ENCODE assay signal across 9 cellular contexts in the genomic region with DNA sequence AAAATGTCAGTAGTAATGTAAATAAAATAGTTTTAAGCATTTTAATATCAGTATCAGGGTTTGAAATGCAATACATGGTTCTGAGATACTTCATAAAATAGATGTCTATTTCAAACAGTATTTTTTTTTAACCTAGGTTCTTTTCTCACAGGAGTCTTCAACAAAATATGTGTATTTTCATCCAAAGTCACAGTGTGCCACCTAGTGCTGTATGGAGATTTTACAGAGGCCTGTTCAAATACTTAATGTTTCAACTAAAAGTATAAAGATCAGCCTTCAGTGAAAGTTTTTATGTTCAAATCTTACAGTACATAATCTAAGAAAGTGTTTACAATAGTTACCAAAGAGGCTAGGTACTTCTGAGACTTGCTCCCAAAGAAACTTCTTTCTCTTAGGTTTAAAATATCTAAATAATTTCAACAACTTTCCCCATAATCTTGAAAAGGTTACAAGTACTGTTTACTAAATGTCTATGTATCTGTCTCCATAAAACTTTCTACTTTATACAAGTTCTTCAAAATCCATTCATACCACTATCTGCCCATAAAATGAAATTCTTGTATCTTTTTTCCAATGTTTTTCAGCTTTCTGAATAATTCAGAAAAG. TPM values are rescaled to one million over a fixed set of nuclear protein-coding genes. Genes with fewer than 3 reads are reported as not detected.
DNase-seq lines count a peak whose midpoint lies in the region; ATAC-seq and TF ChIP-seq lines count a peak whose summit lies in the region.
"Had no signal": no experiment of that assay in that cellular context is flagged by ENCODE, and none has a peak within 500 bp of the region (broad histone marks: within the 10 kb centered on the region; RNA-seq: fewer than 3 reads in every experiment).

No MANE protein-coding gene starts in this region.

- DNase-seq in DMS 273 (lab: John Stamatoyannopoulos, UW; ENCODE audit: unreplicated experiment) (peak; percentile 47), DMS 273 treated with DMSO at 0.1 percent for 48 hours (lab: John Stamatoyannopoulos, UW) (no peak), M059J (ENCODE audit: low read depth) (peak; percentile 27), body of pancreas (no peak), right lobe of liver (no peak), NCI-H526 treated with DMSO at 0.1 percent for 48 hours (lab: John Stamatoyannopoulos, UW) (no peak)

- H3K27me3 ChIP-seq in body of pancreas, result no peaks in the 10 kb centered on the region
- no peaks in the 10 kb centered on the region for H3K27me3 ChIP-seq in right lobe of liver

- TF ChIP-seq POLR2A in body of pancreas (IDR thresholded peaks at IDR 0.05), result no peak
- TF ChIP-seq POLR2A in right lobe of liver (IDR thresholded peaks at IDR 0.05), result no peak

- H3K9me3 ChIP-seq in body of pancreas (no peaks in the 10 kb centered on the region), right lobe of liver (no peaks in the 10 kb centered on the region)

- H3K4me1 ChIP-seq in body of pancreas, result peaks cover 3% of the 10 kb centered on the region
- H3K4me1 ChIP-seq in right lobe of liver, result no peaks in the 10 kb centered on the region

- no peak for ATAC-seq in body of pancreas
- peak in 3 of 4 donors; percentile 32 to 56 (median 35) for ATAC-seq in right lobe of liver
- ATAC-seq in GM21390 (IDR thresholded peaks at IDR 0.05; ENCODE audit: unreplicated experiment), result no peak
- no peak for ATAC-seq in GM18520 (IDR thresholded peaks at IDR 0.05; ENCODE audit: unreplicated experiment)

- H3K27ac ChIP-seq in body of pancreas (no peak overlapping the region), right lobe of liver (no peak overlapping the region)
- H3K27ac ChIP-seq: skin epidermis had no signal

- peak in 4 of 7 experiments; percentile 22 to 29 (median 24) for TF ChIP-seq CTCF in body of pancreas (IDR thresholded peaks at IDR 0.05)
- TF ChIP-seq CTCF in right lobe of liver (IDR thresholded peaks at IDR 0.05), result peak; percentile 31 to 56 (median 48)

- H3K36me3 ChIP-seq in body of pancreas (replicated peaks in 1 of 2; ENCODE audit: insufficient read depth in 1 of 2, low read depth in 2 of 2), result no peaks in the 10 kb centered on the region
- no peaks in the 10 kb centered on the region for H3K36me3 ChIP-seq in right lobe of liver

- intact Hi-C loops in body of pancreas (cut with DNase I) (no loop called here), right lobe of liver (cut with DNase I) (no loop called here)

- no peak overlapping the region for H3K4me3 ChIP-seq in body of pancreas
- no peak overlapping the region for H3K4me3 ChIP-seq in right lobe of liver
- H3K4me3 ChIP-seq: skin epidermis had no signal

RNA-seq across cellular contexts. Expression of gene SCAPER, which starts 38.3 kb away (rescaled TPM):
- total RNA-seq in M059J (2014; rRNA removed; shearing (Covaris generic)), result 5.2 and 10.1 TPM in 2 replicates
- total RNA-seq in body of pancreas, result 10 to 100 TPM; 22.1 to 46.2 TPM
- 10 to 100 TPM in 3 of 6 experiments, 1 to 10 TPM in 3; 6.7 to 17.3 (median 10.4) TPM for total RNA-seq in right lobe of liver

Comparison
In these comparisons a context has a peak if more than half of its experiments do, and no peak if none do; other contexts are left out.
1. DNase-seq: peak in DMS 273 (single experiment) and M059J (single experiment); none in DMS 273 treated with DMSO at 0.1 percent for 48 hours (single experiment), body of pancreas (0 of 4), right lobe of liver (0 of 3) and NCI-H526 treated with DMSO at 0.1 percent for 48 hours (single experiment).
2. ATAC-seq: peak in right lobe of liver (3 of 4); none in body of pancreas (single experiment), GM21390 (single experiment) and GM18520 (single experiment).